Comparison of ENCODE assay signal across 7 cellular contexts in genomic region chr22:37894939-37895670, GRCh38. TPM values are rescaled to one million over a fixed set of nuclear protein-coding genes. Genes with fewer than 3 reads are reported as not detected.
DNase-seq lines count a peak whose midpoint lies in the region; ATAC-seq and TF ChIP-seq lines count a peak whose summit lies in the region.
"Had no signal": no experiment of that assay in that cellular context is flagged by ENCODE, and none has a peak within 500 bp of the region (broad histone marks: within the 10 kb centered on the region; RNA-seq: fewer than 3 reads in every experiment).

No MANE protein-coding gene starts in this region.

- H2AFZ ChIP-seq in hepatocyte, result no peak overlapping the region

- no peak for DNase-seq in activated CD4-positive, alpha-beta T cell treated with anti-CD3 and anti-CD28 coated beads, Interleukin-2, amount 10 ng/mL, durations not matched to agents 7 days and 5 days
- DNase-seq in activated CD4-positive, alpha-beta T cell treated with anti-CD3 and anti-CD28 coated beads, Interleukin-2, amount 50 U/mL, for 1 hour, result no peak
- DNase-seq in hepatocyte (ENCODE audit: low spot score) (peak; percentile 63), thyroid gland (peak; percentile 38 to 49), MV-4-11 (lab: John Stamatoyannopoulos, UW) (no peak)
- DNase-seq: ACHN had no signal

- WGBS in hepatocyte (ENCODE audit: low lambda C conversion rate, missing lambda C conversion rate), result 30% methylated on average over 8 of the region's 8 CpGs
- 40 to 46% methylated on average over 8 of the region's 8 CpGs for WGBS in thyroid gland, 2 donors

- POLR2A ChIA-PET in activated CD4-positive, alpha-beta T cell treated with anti-CD3 and anti-CD28 coated beads, Interleukin-2, amount 10 ng/mL, durations not matched to agents 7 days and 5 days (lab: Charles Lee), result interaction anchor here (0.6 kb wide), 1 partner anchor 30 kb away, joined by 10 read pairs; no protein-coding TSS in a partner anchor

- H3K79me2 ChIP-seq in hepatocyte, result no peaks in the 10 kb centered on the region

- CTCF ChIA-PET in activated CD4-positive, alpha-beta T cell treated with anti-CD3 and anti-CD28 coated beads, Interleukin-2, amount 10 ng/mL, durations not matched to agents 7 days and 5 days (lab: Charles Lee), result interaction anchor here (1.1 kb wide), 1 partner anchor 8 kb away, joined by 4 read pairs; no protein-coding TSS in a partner anchor

- H4K20me1 ChIP-seq in hepatocyte (ENCODE audit: insufficient read depth, poor library complexity, severe bottlenecking), result no peaks in the 10 kb centered on the region

- H3K27ac ChIP-seq in hepatocyte (peak overlapping the region; percentile 92), thyroid gland (peak overlapping the region; percentile 75 to 83 (median 81))

- H3K4me1 ChIP-seq in hepatocyte (ENCODE audit: insufficient read depth), result peaks cover 45% of the 10 kb centered on the region
- peaks cover 46 to 67% of the 10 kb centered on the region in 2 donors for H3K4me1 ChIP-seq in thyroid gland

- H3K9me3 Mint-ChIP-seq in activated CD4-positive, alpha-beta T cell treated with anti-CD3 and anti-CD28 coated beads, Interleukin-2, amount 10 ng/mL, durations not matched to agents 7 days and 5 days, result no peaks in the 10 kb centered on the region

- H3K36me3 Mint-ChIP-seq in activated CD4-positive, alpha-beta T cell treated with anti-CD3 and anti-CD28 coated beads, Interleukin-2, amount 10 ng/mL, durations not matched to agents 7 days and 5 days (ENCODE audit: low read depth), result peaks cover 9% of the 10 kb centered on the region

- H3K4me2 ChIP-seq in hepatocyte, result peak overlapping the region; percentile 64

- peak overlapping the region; percentile 97 for H3K27ac Mint-ChIP-seq in activated CD4-positive, alpha-beta T cell treated with anti-CD3 and anti-CD28 coated beads, Interleukin-2, amount 10 ng/mL, durations not matched to agents 7 days and 5 days

- H3K4me3 ChIP-seq in hepatocyte, result no peak overlapping the region
- H3K4me3 ChIP-seq in thyroid gland (replicated peaks in 1 of 3), result no peak overlapping the region

- no peak overlapping the region for H3K4me3 Mint-ChIP-seq in activated CD4-positive, alpha-beta T cell treated with anti-CD3 and anti-CD28 coated beads, Interleukin-2, amount 10 ng/mL, durations not matched to agents 7 days and 5 days

- intact Hi-C loops in thyroid gland (cut with DNase I), result no loop called here

- H3K27me3 Mint-ChIP-seq in activated CD4-positive, alpha-beta T cell treated with anti-CD3 and anti-CD28 coated beads, Interleukin-2, amount 10 ng/mL, durations not matched to agents 7 days and 5 days, result no peaks in the 10 kb centered on the region

- H3K9me3 ChIP-seq in hepatocyte (ENCODE audit: low read depth), result no peaks in the 10 kb centered on the region
- no peaks in the 10 kb centered on the region for H3K9me3 ChIP-seq in thyroid gland

- peaks cover 40% of the 10 kb centered on the region for H3K4me1 Mint-ChIP-seq in activated CD4-positive, alpha-beta T cell treated with anti-CD3 and anti-CD28 coated beads, Interleukin-2, amount 10 ng/mL, durations not matched to agents 7 days and 5 days

- TF ChIP-seq CTCF in hepatocyte (IDR thresholded peaks at IDR 0.05; ENCODE audit: poor library complexity), result no peak
- TF ChIP-seq CTCF in thyroid gland (IDR thresholded peaks at IDR 0.05), result no peak

- H3K27me3 ChIP-seq in hepatocyte (no peaks in the 10 kb centered on the region), thyroid gland (no peaks in the 10 kb centered on the region)

- peak in 1 of 2 donors; percentile 10 for TF ChIP-seq POLR2A in thyroid gland (IDR thresholded peaks at IDR 0.05)

- H3K9me2 ChIP-seq in hepatocyte (replicated peaks; ENCODE audit: insufficient read depth), result no peaks in the 10 kb centered on the region

- ATAC-seq in GM21723 (IDR thresholded peaks at IDR 0.05; ENCODE audit: unreplicated experiment), result no peak

- H3K36me3 ChIP-seq in hepatocyte (replicated peaks; ENCODE audit: insufficient read depth, low read depth) (no peaks in the 10 kb centered on the region), thyroid gland (peaks cover 4 to 6% of the 10 kb centered on the region in 2 donors)

RNA-seq across cellular contexts. Expression of gene MICALL1, which starts 11.0 kb away (rescaled TPM):
- total RNA-seq in activated CD4-positive, alpha-beta T cell treated with anti-CD3 and anti-CD28 coated beads, Interleukin-2, amount 10 ng/mL, durations not matched to agents 7 days and 5 days, result 10 to 100 TPM; 27.6 to 30.7 TPM
- 20.3 and 26.1 TPM in 2 replicates for total RNA-seq in hepatocyte
- polyA plus RNA-seq in hepatocyte, result 11.7 and 15.0 TPM in 2 replicates
- total RNA-seq in thyroid gland, result 10 to 100 TPM; 22.2 to 48.3 (median 30.8) TPM

RNA-seq across cellular contexts. Expression of gene EIF3L, which starts 45.9 kb away (rescaled TPM):
- total RNA-seq in activated CD4-positive, alpha-beta T cell treated with anti-CD3 and anti-CD28 coated beads, Interleukin-2, amount 10 ng/mL, durations not matched to agents 7 days and 5 days, result 100 to 1,000 TPM; 444 to 449 TPM
- total RNA-seq in hepatocyte (365 and 421 TPM in 2 replicates), thyroid gland (100 to 1,000 TPM; 423 to 557 (median 455) TPM)
- polyA plus RNA-seq in hepatocyte, result 172 and 199 TPM in 2 replicates

RNA-seq across cellular contexts. Expression of gene ANKRD54, which starts 51.0 kb away (rescaled TPM):
- 10 to 100 TPM; 26.7 to 27.4 TPM for total RNA-seq in activated CD4-positive, alpha-beta T cell treated with anti-CD3 and anti-CD28 coated beads, Interleukin-2, amount 10 ng/mL, durations not matched to agents 7 days and 5 days
- 28.5 and 30.4 TPM in 2 replicates for total RNA-seq in hepatocyte
- polyA plus RNA-seq in hepatocyte, result 29.9 and 33.2 TPM in 2 replicates
- total RNA-seq in thyroid gland, result 10 to 100 TPM; 54.7 to 75.9 (median 61.5) TPM

RNA-seq across cellular contexts. Expression of gene C22orf23, which starts 58.3 kb away (rescaled TPM):
- total RNA-seq in activated CD4-positive, alpha-beta T cell treated with anti-CD3 and anti-CD28 coated beads, Interleukin-2, amount 10 ng/mL, durations not matched to agents 7 days and 5 days, result under 1 TPM in 1 of 2 experiments, not detected in 1; 0.23 TPM
- total RNA-seq in hepatocyte (0.30 TPM in 1 of 2 replicates, not detected in the other), thyroid gland (1 to 10 TPM in 1 of 4 donors, under 1 TPM in 3; 0.59 to 1.7 (median 0.73) TPM)
- polyA plus RNA-seq in hepatocyte, result 0.29 TPM in 1 of 2 replicates, not detected in the other

RNA-seq across cellular contexts. Expression of gene POLR2F, which starts 58.4 kb away (rescaled TPM):
- 10 to 100 TPM; 58.5 to 66.3 TPM for total RNA-seq in activated CD4-positive, alpha-beta T cell treated with anti-CD3 and anti-CD28 coated beads, Interleukin-2, amount 10 ng/mL, durations not matched to agents 7 days and 5 days
- total RNA-seq in hepatocyte (59.4 and 74.3 TPM in 2 replicates), thyroid gland (10 to 100 TPM; 19.7 to 88.9 (median 55.2) TPM)
- 119 and 129 TPM in 2 replicates for polyA plus RNA-seq in hepatocyte

Comparison
In these comparisons a context has a peak if more than half of its experiments do, and no peak if none do; other contexts are left out.
1. DNase-seq: peak in hepatocyte (single experiment) and thyroid gland (2 of 2); none in activated CD4-positive, alpha-beta T cell treated with anti-CD3 and anti-CD28 coated beads, Interleukin-2, amount 10 ng/mL, durations not matched to agents 7 days and 5 days (single experiment), activated CD4-positive, alpha-beta T cell treated with anti-CD3 and anti-CD28 coated beads, Interleukin-2, amount 50 U/mL, for 1 hour (single experiment) and MV-4-11 (single experiment).